In the genomic region with DNA sequence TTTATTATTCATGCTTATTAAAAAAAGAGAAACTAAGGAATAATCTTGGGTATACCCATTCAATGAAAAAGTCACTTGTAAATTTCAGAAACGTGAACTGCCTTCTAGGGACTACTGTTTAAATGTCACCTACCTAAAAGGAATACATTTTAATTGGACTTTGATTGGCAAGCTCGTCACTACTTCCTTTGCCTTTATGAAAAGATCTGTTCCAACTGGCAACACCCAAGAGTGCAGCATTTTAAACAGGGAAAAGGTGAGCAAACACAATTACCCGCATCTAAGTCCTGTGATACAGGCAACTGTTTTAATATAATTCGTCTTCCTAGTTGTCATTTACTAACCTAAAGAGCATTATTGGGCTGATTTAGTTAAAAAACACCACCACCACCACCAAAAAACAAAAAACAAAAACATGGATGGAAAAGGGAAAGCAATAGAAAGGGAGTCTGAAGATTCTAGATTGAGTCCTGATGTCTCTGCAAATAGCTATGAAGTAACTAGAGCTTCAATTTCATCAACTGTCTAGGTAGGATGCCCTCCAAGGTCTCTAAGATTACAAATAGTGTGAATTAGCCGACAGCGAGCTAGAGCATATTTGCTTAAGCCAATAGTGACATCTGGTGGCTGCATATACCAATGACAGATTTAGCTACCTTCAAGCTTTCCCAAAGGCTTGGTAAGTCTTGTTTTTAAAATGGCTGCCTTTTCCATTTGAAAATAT, we compare ENCODE assay signal across 8 cellular contexts. TPM values are rescaled to one million over a fixed set of nuclear protein-coding genes. Genes with fewer than 3 reads are reported as not detected.
DNase-seq lines count a peak whose midpoint lies in the region; ATAC-seq and TF ChIP-seq lines count a peak whose summit lies in the region.

No MANE protein-coding gene starts in this region.

- H4K20me1 ChIP-seq in GM23248 (ENCODE audit: insufficient read depth), result no peaks in the 10 kb centered on the region
- no peaks in the 10 kb centered on the region for H4K20me1 ChIP-seq in IMR-90 (ENCODE audit: insufficient read depth, low read length)

- TF ChIP-seq CTCF in IMR-90 (conservative IDR thresholded peaks at IDR 0.05; ENCODE audit: low read depth, low read length) (peak; percentile 72), adrenal gland (IDR thresholded peaks at IDR 0.05) (peak; percentile 52 to 84 (median 78))

- H3K79me2 ChIP-seq in GM23248 (ENCODE audit: insufficient read depth), result no peaks in the 10 kb centered on the region

- TF ChIP-seq POLR2A in IMR-90 (IDR thresholded peaks at IDR 0.05; ENCODE audit: low read depth, low read length) (no peak), adrenal gland (IDR thresholded peaks at IDR 0.05) (no peak)

- in situ Hi-C loops in GM23248 (cut with MboI), result no loop called here
- in situ Hi-C loops in IMR-90 (cut with MboI; ENCODE audit: low sequenced_read_pairs), result no loop called here

- H3K4me2 ChIP-seq in GM23248 (ENCODE audit: unreplicated experiment), result no peak overlapping the region
- H3K4me2 ChIP-seq in IMR-90 (ENCODE audit: low read depth, low read length), result no peak overlapping the region

- no peak overlapping the region for H3K18ac ChIP-seq in IMR-90 (ENCODE audit: low read depth, low read length)

- H3K4me3 ChIP-seq in GM23248 (no peak overlapping the region), IMR-90 (ENCODE audit: insufficient read depth, low read depth, low read length) (no peak overlapping the region), adrenal gland (no peak overlapping the region)

- H3K23ac ChIP-seq in IMR-90 (ENCODE audit: low read depth, low read length), result no peak overlapping the region

- H3K27ac ChIP-seq in GM23248 (no peak overlapping the region), IMR-90 (ENCODE audit: insufficient read depth, low read length) (no peak overlapping the region), adrenal gland (no peak overlapping the region)

- H3K56ac ChIP-seq in IMR-90 (ENCODE audit: extremely low read depth, insufficient read depth, low read length), result no peak overlapping the region

- H3K4ac ChIP-seq in IMR-90 (ENCODE audit: low read depth, low read length), result no peak overlapping the region

- H3K9ac ChIP-seq in GM23248, result no peak overlapping the region
- no peak overlapping the region for H3K9ac ChIP-seq in IMR-90 (ENCODE audit: low read depth, low read length)

- H2AK9ac ChIP-seq in IMR-90 (replicated peaks; ENCODE audit: low read depth, low read length, poor library complexity), result no peak overlapping the region

- H4K91ac ChIP-seq in IMR-90 (ENCODE audit: insufficient read depth, low read depth, low read length), result no peak overlapping the region

- peak; percentile 89 for ATAC-seq in Right ventricle myocardium inferior
- ATAC-seq in IMR-90 (ENCODE audit: low read depth), result peak; percentile 93
- peak; percentile 95 for ATAC-seq in left cardiac atrium

- H3K27me3 ChIP-seq in GM23248 (replicated peaks; ENCODE audit: insufficient read depth) (no peaks in the 10 kb centered on the region; the same call in 1 of the 2 replicates), IMR-90 (ENCODE audit: control insufficient read depth, insufficient read depth, low read length) (no peaks in the 10 kb centered on the region), adrenal gland (peaks cover 4% of the 10 kb centered on the region)

- H2BK20ac ChIP-seq in IMR-90 (ENCODE audit: low read depth, low read length), result no peak overlapping the region

- intact Hi-C loops in Right ventricle myocardium inferior (cut with DNase I), result loop anchor here (10.0 kb wide), 3 partner anchors 331 to 701 kb away; partner anchors contain the start of gene GLCCI1
- intact Hi-C loops in cardiac septum (cut with DNase I), result loop anchor here (5.0 kb wide), 1 partner anchor 698 kb away; no protein-coding TSS in a partner anchor
- intact Hi-C loops in IMR-90 (cut with micrococcal nuclease), result loop anchor here (2.0 to 10.0 kb wide), 3 partner anchors 613 to 701 kb away; no protein-coding TSS in a partner anchor
- intact Hi-C loops in adrenal gland (cut with DNase I), result no loop called here
- intact Hi-C loops in left cardiac atrium (cut with DNase I), result no loop called here

- dilution Hi-C loops in IMR-90 (cut with HindIII; ENCODE audit: low sequenced_read_pairs, unreplicated experiment), result no loop called here

- CTCF ChIA-PET in IMR-90 (lab: Yijun Ruan, JAX), result interaction anchor here (0.7 to 1.3 kb wide), 3 partner anchors 16 to 486 kb away, joined by 3 read pairs; no protein-coding TSS in a partner anchor

- H4K5ac ChIP-seq in IMR-90 (ENCODE audit: low read depth, low read length), result no peak overlapping the region

- WGBS in GM23248 (ENCODE audit: low coverage in 1 of 2, low lambda C conversion rate in 2 of 2, missing lambda C conversion rate in 2 of 2), 2 experiments, result 27 to 30% methylated on average over 6 of the region's 6 CpGs
- no CpG with 5 or more reads among the region's 6 CpGs for whole genome bisulfite sequencing in IMR-90 (ENCODE audit: extremely low coverage in 2 of 2, insufficient read length in 1 of 2), 2 experiments
- 40 to 47% (median 43%) methylated on average over 6 of the region's 6 CpGs for WGBS in adrenal gland, 4 donors

- H3K36me3 ChIP-seq in GM23248 (ENCODE audit: low read depth) (no peaks in the 10 kb centered on the region), IMR-90 (ENCODE audit: control insufficient read depth, insufficient read depth, low read length) (no peaks in the 10 kb centered on the region), adrenal gland (replicated peaks in 1 of 2) (no peaks in the 10 kb centered on the region)

- H3F3A ChIP-seq in GM23248 (ENCODE audit: insufficient read depth), result no peaks in the 10 kb centered on the region

- H3K9me2 ChIP-seq in GM23248 (ENCODE audit: insufficient read depth), result no peaks in the 10 kb centered on the region

- no peak overlapping the region for H4K8ac ChIP-seq in IMR-90 (ENCODE audit: low read depth in 2 of 2, low read length in 2 of 2)

- H2AK5ac ChIP-seq in IMR-90 (ENCODE audit: low read depth, low read length), result no peak overlapping the region

- BruUV-seq in IMR-90 (replicated peaks; lab: Mats Ljungman, UMichigan), result no TSS peak

- peak; percentile 72 for TF ChIP-seq RAD21 in IMR-90 (IDR thresholded peaks at IDR 0.05; ENCODE audit: low read length)

- H2BK15ac ChIP-seq in IMR-90 (ENCODE audit: low read depth, low read length), result no peak overlapping the region

- no peaks in the 10 kb centered on the region for H3K9me3 ChIP-seq in GM23248 (ENCODE audit: low read depth)
- no peaks in the 10 kb centered on the region for H3K9me3 ChIP-seq in IMR-90 (ENCODE audit: control insufficient read depth, insufficient read depth, low read length)
- no peaks in the 10 kb centered on the region for H3K9me3 ChIP-seq in adrenal gland (replicated peaks in 1 of 3)

- no peak overlapping the region for H3K14ac ChIP-seq in IMR-90 (replicated peaks; ENCODE audit: low read depth, low read length)

- H2BK120ac ChIP-seq in IMR-90 (ENCODE audit: low read depth, low read length), result no peak overlapping the region

- H3K9me1 ChIP-seq in IMR-90 (ENCODE audit: insufficient read depth, low read length), result no peaks in the 10 kb centered on the region

- peak overlapping the region; percentile 70 for H2AFZ ChIP-seq in GM23248
- H2AFZ ChIP-seq in IMR-90 (replicated peaks; ENCODE audit: low read length, poor library complexity), result no peak overlapping the region

- DNase-seq in Right ventricle myocardium inferior (ENCODE audit: missing footprints) (no peak), cardiac septum (ENCODE audit: low spot score) (no peak), GM23248 (peak; percentile 87), IMR-90 (peak; percentile 74), NOMO-1 (lab: John Stamatoyannopoulos, UW; ENCODE audit: unreplicated experiment in 2 of 2) (peak; percentile 51 to 79), adrenal gland (peak; percentile 19 to 64 (median 47)), left cardiac atrium (no peak), renal cortical epithelial cell (ENCODE audit: low read depth) (peak; percentile 90)

- H3K4me1 ChIP-seq in GM23248 (ENCODE audit: insufficient read depth) (no peaks in the 10 kb centered on the region), IMR-90 (ENCODE audit: control insufficient read depth, insufficient read depth, low read length) (no peaks in the 10 kb centered on the region), adrenal gland (replicated peaks in 1 of 2) (no peaks in the 10 kb centered on the region)

- POLR2A ChIA-PET in IMR-90 (lab: Charles Lee; ENCODE audit: unreplicated experiment), result no interaction called here

- no peaks in the 10 kb centered on the region for H3K79me1 ChIP-seq in IMR-90 (ENCODE audit: low read depth in 1 of 2, low read length in 2 of 2)

- H2BK5ac ChIP-seq in IMR-90 (ENCODE audit: low read depth, low read length, poor library complexity, severe bottlenecking), result no peak overlapping the region

TF ChIP-seq in IMR-90, 13 proteins besides CTCF, POLR2A, EP300 and RAD21:
- no peak for TF ChIP-seq CEBPB (IDR thresholded peaks at IDR 0.05; ENCODE audit: low read depth, low read length)
- no peak for TF ChIP-seq CHD1 (IDR thresholded peaks at IDR 0.05; ENCODE audit: low read depth, low read length)
- no peak for TF ChIP-seq RFX5 (IDR thresholded peaks at IDR 0.05; ENCODE audit: low read depth, low read length)
- TF ChIP-seq FOS (IDR thresholded peaks at IDR 0.05; ENCODE audit: low read depth, low read length), result no peak
- no peak for TF ChIP-seq MXI1 (IDR thresholded peaks at IDR 0.05; ENCODE audit: borderline replicate concordance, low read depth, low read length)
- peak; percentile 35; the same call in 1 of the 2 replicates for TF ChIP-seq SMC3 (IDR thresholded peaks at IDR 0.05; ENCODE audit: low read depth, low read length)
- TF ChIP-seq NFE2L2 (IDR thresholded peaks at IDR 0.05; ENCODE audit: low read depth, low read length), result no peak
- TF ChIP-seq MAFK (IDR thresholded peaks at IDR 0.05; ENCODE audit: low read depth, low read length), result no peak

RNA-seq across cellular contexts. Expression of gene ICA1, which starts 33.8 kb away (rescaled TPM):
- total RNA-seq in Right ventricle myocardium inferior (44.3 TPM), cardiac septum (76.0 TPM), IMR-90 (2012; rRNA removed) (not detected in 2 replicates), adrenal gland (10 to 100 TPM in 1 of 8 donors, 1 to 10 TPM in 6, not detected in 1; 5.0 to 14.2 (median 5.6) TPM), left cardiac atrium (10 to 100 TPM; 38.3 to 62.5 TPM), renal cortical epithelial cell (13.7 and 26.6 TPM in 2 replicates)
- not detected in 2 replicates for total RNA-seq in GM23248 (2014; rRNA removed; shearing (Covaris generic))
- polyA plus RNA-seq in GM23248 (2016; fragmentation: Nextera tagmentation; extraction: Ambion mirVana) (not detected in 2 replicates), IMR-90 (2012; rRNA removed) (not detected in 2 replicates), adrenal gland (10 to 100 TPM in 2 of 3 donors, 1 to 10 TPM in 1; 9.5 to 16.1 (median 13.1) TPM)
- not detected in 2 replicates for polyA plus RNA-seq in IMR-90 (2012; cell fraction: cytosol; rRNA removed)
- polyA plus RNA-seq in IMR-90 (2012; cell fraction: nucleus; rRNA removed; ENCODE audit: low replicate concordance), result not detected in 2 replicates

Comparison
In these comparisons a context has a peak if more than half of its experiments do, and no peak if none do; other contexts are left out.
1. intact Hi-C loops: an anchor here in Right ventricle myocardium inferior (10.0 kb wide), cardiac septum (5.0 kb wide) and IMR-90 (2.0 to 10.0 kb wide); none called in adrenal gland and left cardiac atrium.
2. DNase-seq: peak in GM23248 (single experiment), IMR-90 (single experiment), NOMO-1 (2 of 2), adrenal gland (7 of 7) and renal cortical epithelial cell (single experiment); none in Right ventricle myocardium inferior (single experiment), cardiac septum (single experiment) and left cardiac atrium (single experiment).
3. Peak in every context shown above with its lines, with median percentiles within 50 percentile points of each other: ATAC-seq.